Comparison of ENCODE assay signal across 8 cellular contexts in the genomic region with DNA sequence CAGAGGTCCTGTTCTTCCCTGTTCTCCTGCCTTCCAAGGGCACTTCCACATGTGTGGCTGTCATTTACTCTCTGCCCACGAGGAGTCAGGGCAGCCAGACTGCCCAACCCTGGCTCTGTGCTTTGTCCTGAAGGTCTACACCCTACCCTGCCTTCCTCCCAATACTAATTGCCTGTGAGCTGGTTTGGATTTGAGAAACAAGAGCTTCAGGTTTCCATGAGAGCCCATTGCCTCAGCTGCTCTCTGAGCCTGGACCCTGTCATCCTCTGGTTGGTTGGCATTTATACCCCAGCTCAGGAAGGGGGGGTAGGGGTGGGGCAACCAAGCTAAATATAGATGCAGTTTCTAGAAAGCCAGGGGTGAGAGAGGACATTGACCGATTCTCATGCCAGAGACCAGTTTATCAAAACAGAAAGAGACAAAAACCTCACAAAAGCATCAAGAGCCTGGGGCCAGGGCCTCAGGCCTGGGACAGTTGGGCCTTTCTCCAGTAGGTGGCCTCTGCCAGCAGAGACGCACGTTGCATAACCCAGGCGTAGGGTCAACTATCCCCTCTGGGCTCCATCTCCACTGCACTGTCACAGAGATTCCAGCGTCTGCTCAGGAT. TPM values are rescaled to one million over a fixed set of nuclear protein-coding genes. Genes with fewer than 3 reads are reported as not detected.
DNase-seq lines count a peak whose midpoint lies in the region; ATAC-seq, FAIRE-seq and TF ChIP-seq lines count a peak whose summit lies in the region.

No MANE protein-coding gene starts in this region.

- no peaks in the 10 kb centered on the region for H4K20me1 ChIP-seq in GM12878 (ENCODE audit: control insufficient read depth, insufficient read depth)

- no peaks in the 10 kb centered on the region for H3K9me3 ChIP-seq in GM12878 (replicated peaks; ENCODE audit: control insufficient read depth, insufficient read depth, low read length)
- H3K9me3 ChIP-seq in right lobe of liver, result no peaks in the 10 kb centered on the region

- TF ChIP-seq EP300 in GM12878 (IDR thresholded peaks at IDR 0.05; ENCODE audit: borderline replicate concordance in 1 of 2, control insufficient read depth in 1 of 2, low read depth in 2 of 2, low read length in 2 of 2), result no peak

- POLR2A ChIA-PET in GM12878 (lab: Charles Lee), result interaction anchor here (0.6 to 3.3 kb wide), 6 partner anchors 10 to 612 kb away, joined by 3 to 27 read pairs (median 5); a partner anchor contains a TSS

- H3K4me1 ChIP-seq in GM12878 (ENCODE audit: control insufficient read depth, insufficient read depth, low read length) (peaks cover 31% of the 10 kb centered on the region), right lobe of liver (peaks cover 0 to 13% (median 4%) of the 10 kb centered on the region in 4 donors)

- 49% methylated on average over 6 of the region's 6 CpGs for WGBS in GM12878 (ENCODE audit: insufficient coverage, insufficient replicate concordance, low lambda C conversion rate, missing lambda C conversion rate)
- WGBS in right lobe of liver (ENCODE audit: insufficient coverage, low coverage, low lambda C conversion rate, missing lambda C conversion rate), result 3% methylated on average over 4 of the region's 6 CpGs

- intact Hi-C loops in GM12878 (cut with micrococcal nuclease; ENCODE audit: unreplicated experiment) (no loop called here), right lobe of liver (cut with DNase I) (no loop called here)

- ATAC-seq in GM12878 (peak; percentile 76), right lobe of liver (peak; percentile 92 to 97 (median 93)), HG03342 (IDR thresholded peaks at IDR 0.05; ENCODE audit: unreplicated experiment) (no peak), GM21737 (IDR thresholded peaks at IDR 0.05; ENCODE audit: unreplicated experiment) (no peak)

- no peak overlapping the region for H3K9ac ChIP-seq in GM12878 (ENCODE audit: control insufficient read depth, insufficient read depth, low read length)

- H3K4me3 ChIP-seq in GM12878 (no peak overlapping the region), right lobe of liver (no peak overlapping the region)

- H3K4me2 ChIP-seq in GM12878 (ENCODE audit: control insufficient read depth, insufficient read depth), result peak overlapping the region; percentile 28; the same call in 1 of the 2 replicates

- DNase-seq in NCI-H146 (lab: John Stamatoyannopoulos, UW) (peak; percentile 23), NCI-H146 treated with DMSO at 0.1 percent for 48 hours (lab: John Stamatoyannopoulos, UW; ENCODE audit: unreplicated experiment) (no peak), HuH-7.5 (ENCODE audit: low spot score) (peak; percentile 78), GM12878 (ENCODE audit: low read depth, low spot score) (peak; percentile 43), right lobe of liver (peak; percentile 67 to 84 (median 78)), NCI-H187 (lab: John Stamatoyannopoulos, UW) (no peak)

- SMC1A ChIA-PET in GM12878 (lab: Charles Lee; ENCODE audit: uncharacterized antibody, unreplicated experiment), result interaction anchor here (0.8 to 9.0 kb wide), 11 partner anchors 9 to 127 kb away, joined by 3 to 118 read pairs (median 5); a partner anchor contains a TSS

- peak; percentile 51 for TF ChIP-seq RAD21 in GM12878 (IDR thresholded peaks at IDR 0.05; ENCODE audit: insufficient read depth, low read depth, low read length)

- H3K36me3 ChIP-seq in GM12878 (ENCODE audit: control insufficient read depth in 2 of 2, insufficient read depth in 2 of 2, low read length in 1 of 2) (no peaks in the 10 kb centered on the region), right lobe of liver (no peaks in the 10 kb centered on the region)

- H3K27me3 ChIP-seq in GM12878 (replicated peaks in 1 of 2; ENCODE audit: control insufficient read depth in 2 of 2, insufficient read depth in 2 of 2, low read length in 1 of 2), result no peaks in the 10 kb centered on the region
- no peaks in the 10 kb centered on the region for H3K27me3 ChIP-seq in right lobe of liver

- in situ Hi-C loops in GM12878 (cut with MboI), result no loop called here

- no peaks in the 10 kb centered on the region for H3K79me2 ChIP-seq in GM12878 (ENCODE audit: control insufficient read depth, insufficient read depth, low read length)

- H2AFZ ChIP-seq in GM12878 (ENCODE audit: control insufficient read depth, low read depth, low read length), result no peak overlapping the region

- RAD21 ChIA-PET in GM12878 (lab: Charles Lee; ENCODE audit: unreplicated experiment), result interaction anchor here (0.7 to 3.7 kb wide), 10 partner anchors 9 to 287 kb away, joined by 3 to 44 read pairs (median 6); a partner anchor contains a TSS

- TF ChIP-seq CTCF in GM12878 (IDR thresholded peaks at IDR 0.05 in 2 of 3, conservative IDR thresholded peaks at IDR 0.05 in 1 of 3; ENCODE audit: control insufficient read depth in 2 of 3, extremely low read depth in 1 of 3, insufficient read depth in 1 of 3, low read depth in 3 of 3, low read length in 3 of 3) (peak; percentile 22 to 62 (median 53); a peak in 5 of 6 replicates), right lobe of liver (IDR thresholded peaks at IDR 0.05) (peak; percentile 51 to 59 (median 54))

- CTCF ChIA-PET in GM12878 (lab: Yijun Ruan, JAX), result interaction anchor here (0.8 to 8.3 kb wide), 13 partner anchors 14 to 295 kb away, joined by 3 to 94 read pairs (median 3); a partner anchor contains a TSS

- TF ChIP-seq POLR2A in GM12878 (IDR thresholded peaks at IDR 0.05; ENCODE audit: low read depth, low read length) (no peak), right lobe of liver (IDR thresholded peaks at IDR 0.05) (no peak)

- no TSS peak for BruUV-seq in GM12878 (replicated peaks; lab: Mats Ljungman, UMichigan)

- FAIRE-seq in GM12878 (lab: Jason Lieb, UNC), result no peak

- H3K27ac ChIP-seq in GM12878 (ENCODE audit: control insufficient read depth, insufficient read depth), result 0 out of 2 replicates have a peak overlapping the region, but pooled peaks have one; percentile 4
- H3K27ac ChIP-seq in right lobe of liver, result peak overlapping the region in 1 of 3 donors; percentile 45

TF ChIP-seq in GM12878, 131 proteins besides CTCF, POLR2A, EP300 and RAD21:
- TF ChIP-seq RUNX3 (IDR thresholded peaks at IDR 0.05; ENCODE audit: low read length) (peak; percentile 10; the same call in 1 of the 2 replicates), SMC3 (IDR thresholded peaks at IDR 0.05; ENCODE audit: borderline replicate concordance, low read length) (peak; percentile 36; the same call in 1 of the 2 replicates), ASH2L (IDR thresholded peaks at IDR 0.05; ENCODE audit: borderline replicate concordance, low read depth) (no peak), MEF2A (IDR thresholded peaks at IDR 0.05; ENCODE audit: insufficient read depth, low read depth, low read length) (0 out of 2 replicates have a peak, but pooled peaks have one; percentile 26)

RNA-seq across cellular contexts. Expression of a gene that starts 34.5 kb away (rescaled TPM):
- total RNA-seq in GM12878 (2013; cell fraction: nucleolus; rRNA removed), result 5.2 and 6.8 TPM in 2 replicates
- total RNA-seq in GM12878 (2014; rRNA removed), result 2.0 and 2.9 TPM in 2 replicates
- total RNA-seq in GM12878 (2014; rRNA removed; fragmentation: Illumina TruSeq; extraction: Trizol), result 1.7 TPM in 2 replicates
- 3.0 and 3.8 TPM in 2 replicates for total RNA-seq in GM12878 (2021)
- polyA plus RNA-seq in GM12878 (2011; ENCODE audit: low read depth), result 4.1 TPM
- polyA plus RNA-seq in GM12878 (2011; rRNA removed), result 3.0 and 7.9 TPM in 2 replicates
- polyA plus RNA-seq in GM12878 (2011; cell fraction: cytosol; rRNA removed), result 7.6 and 7.7 TPM in 2 replicates
- polyA plus RNA-seq in GM12878 (2011; cell fraction: nucleus; rRNA removed), result 4.9 and 10.2 TPM in 2 replicates
- 5.7 and 6.8 TPM in 2 replicates for polyA plus RNA-seq in GM12878 (2012)
- 4.2 and 5.0 TPM in 2 replicates for polyA plus RNA-seq in GM12878 (2014; fragmentation: Illumina TruSeq; extraction: Trizol)
- polyA plus RNA-seq in GM12878 (2014; fragmentation: Nextera tagmentation; extraction: Ambion mirVana), result under 1 TPM; 0.27 to 0.75 TPM
- polyA plus RNA-seq in GM12878 (2014; rRNA removed), result 2.9 and 3.1 TPM in 2 replicates
- polyA plus RNA-seq in GM12878 (2016; fragmentation: Nextera tagmentation; extraction: Ambion mirVana), result 1 to 10 TPM; 2.7 to 3.5 TPM
- 10.7 and 17.9 TPM in 2 replicates for polyA minus RNA-seq in GM12878 (2011; rRNA and poly(A)+ RNA removed)
- 4.1 TPM in 2 replicates for polyA minus RNA-seq in GM12878 (2011; cell fraction: cytosol; rRNA and poly(A)+ RNA removed)
- 3.5 and 6.7 TPM in 2 replicates for polyA minus RNA-seq in GM12878 (2011; cell fraction: nucleus; rRNA and poly(A)+ RNA removed)
- 1 to 10 TPM in 1 of 6 experiments, under 1 TPM in 5; 0.18 to 1.2 (median 0.39) TPM for total RNA-seq in right lobe of liver

RNA-seq across cellular contexts. Expression of a gene that starts 50.6 kb away (rescaled TPM):
- 25.7 and 29.4 TPM in 2 replicates for total RNA-seq in GM12878 (2013; cell fraction: nucleolus; rRNA removed)
- total RNA-seq in GM12878 (2014; rRNA removed), result 5.0 and 6.9 TPM in 2 replicates
- 3.1 and 3.9 TPM in 2 replicates for total RNA-seq in GM12878 (2014; rRNA removed; fragmentation: Illumina TruSeq; extraction: Trizol)
- 12.6 and 18.3 TPM in 2 replicates for total RNA-seq in GM12878 (2021)
- 14.4 TPM for polyA plus RNA-seq in GM12878 (2011; ENCODE audit: low read depth)
- polyA plus RNA-seq in GM12878 (2011; rRNA removed), result 5.1 and 5.6 TPM in 2 replicates
- 5.8 and 7.1 TPM in 2 replicates for polyA plus RNA-seq in GM12878 (2011; cell fraction: cytosol; rRNA removed)
- polyA plus RNA-seq in GM12878 (2011; cell fraction: nucleus; rRNA removed), result 46.3 and 61.4 TPM in 2 replicates
- 31.4 and 31.5 TPM in 2 replicates for polyA plus RNA-seq in GM12878 (2012)
- 2.5 and 6.3 TPM in 2 replicates for polyA plus RNA-seq in GM12878 (2014; fragmentation: Illumina TruSeq; extraction: Trizol)
- polyA plus RNA-seq in GM12878 (2014; fragmentation: Nextera tagmentation; extraction: Ambion mirVana), result 1 to 10 TPM in 1 of 2 experiments, under 1 TPM in 1; 0.47 to 1.3 TPM
- polyA plus RNA-seq in GM12878 (2014; rRNA removed), result 10.1 and 11.4 TPM in 2 replicates
- polyA plus RNA-seq in GM12878 (2016; fragmentation: Nextera tagmentation; extraction: Ambion mirVana), result 1 to 10 TPM; 5.1 to 6.2 TPM
- 4.2 and 8.0 TPM in 2 replicates for polyA minus RNA-seq in GM12878 (2011; rRNA and poly(A)+ RNA removed)
- polyA minus RNA-seq in GM12878 (2011; cell fraction: cytosol; rRNA and poly(A)+ RNA removed), result 3.9 and 4.3 TPM in 2 replicates
- polyA minus RNA-seq in GM12878 (2011; cell fraction: nucleus; rRNA and poly(A)+ RNA removed), result 8.6 and 12.2 TPM in 2 replicates
- total RNA-seq in right lobe of liver, result 10 to 100 TPM in 2 of 6 experiments, 1 to 10 TPM in 4; 6.6 to 18.8 (median 8.4) TPM

Comparison
In these comparisons a context has a peak if more than half of its experiments do, and no peak if none do; other contexts are left out.
1. DNase-seq: peak in NCI-H146 (single experiment), HuH-7.5 (single experiment), GM12878 (single experiment) and right lobe of liver (3 of 3); none in NCI-H146 treated with DMSO at 0.1 percent for 48 hours (single experiment) and NCI-H187 (0 of 2).
2. ATAC-seq: peak in GM12878 (single experiment) and right lobe of liver (4 of 4); none in HG03342 (single experiment) and GM21737 (single experiment).